1 cellular context compared by ENCODE assay signal in genomic region chr3:69326821-69327433, GRCh38.
TF ChIP-seq lines count a peak whose summit lies in the region.

No MANE protein-coding gene starts in this region.

TF ChIP-seq in WTC11, 78 proteins besides CTCF, POLR2A, EP300 and RAD21 (continued from another document):
- TF ChIP-seq E2F1 (CRISPR knock-in tag; IDR thresholded peaks at IDR 0.05) (no peak), ARID4B (CRISPR knock-in tag; IDR thresholded peaks at IDR 0.05; ENCODE audit: borderline replicate concordance) (no peak), FOXJ3 (CRISPR knock-in tag; IDR thresholded peaks at IDR 0.05; ENCODE audit: borderline replicate concordance) (no peak), ELF4 (CRISPR knock-in tag; IDR thresholded peaks at IDR 0.05; ENCODE audit: low read depth) (no peak)
